ENCODE assay signal across 6 cellular contexts in genomic region chr5:175472378-175472777, GRCh38. TPM values are rescaled to one million over a fixed set of nuclear protein-coding genes. Genes with fewer than 3 reads are reported as not detected.
"Had no signal": no experiment of that assay in that cellular context is flagged by ENCODE, and none has a peak within 500 bp of the region (broad histone marks: within the 10 kb centered on the region; RNA-seq: fewer than 3 reads in every experiment).

No MANE protein-coding gene starts in this region.

- DNase-seq: GM23248, GOT3, H7, IMR-90, KBM-7 had no signal

RNA-seq across cellular contexts. Expression of gene DRD1, which starts 28.4 kb away (rescaled TPM):
- total RNA-seq: GM23248, HT-29 had no signal
